8 cellular contexts compared by ENCODE assay signal in the genomic region with DNA sequence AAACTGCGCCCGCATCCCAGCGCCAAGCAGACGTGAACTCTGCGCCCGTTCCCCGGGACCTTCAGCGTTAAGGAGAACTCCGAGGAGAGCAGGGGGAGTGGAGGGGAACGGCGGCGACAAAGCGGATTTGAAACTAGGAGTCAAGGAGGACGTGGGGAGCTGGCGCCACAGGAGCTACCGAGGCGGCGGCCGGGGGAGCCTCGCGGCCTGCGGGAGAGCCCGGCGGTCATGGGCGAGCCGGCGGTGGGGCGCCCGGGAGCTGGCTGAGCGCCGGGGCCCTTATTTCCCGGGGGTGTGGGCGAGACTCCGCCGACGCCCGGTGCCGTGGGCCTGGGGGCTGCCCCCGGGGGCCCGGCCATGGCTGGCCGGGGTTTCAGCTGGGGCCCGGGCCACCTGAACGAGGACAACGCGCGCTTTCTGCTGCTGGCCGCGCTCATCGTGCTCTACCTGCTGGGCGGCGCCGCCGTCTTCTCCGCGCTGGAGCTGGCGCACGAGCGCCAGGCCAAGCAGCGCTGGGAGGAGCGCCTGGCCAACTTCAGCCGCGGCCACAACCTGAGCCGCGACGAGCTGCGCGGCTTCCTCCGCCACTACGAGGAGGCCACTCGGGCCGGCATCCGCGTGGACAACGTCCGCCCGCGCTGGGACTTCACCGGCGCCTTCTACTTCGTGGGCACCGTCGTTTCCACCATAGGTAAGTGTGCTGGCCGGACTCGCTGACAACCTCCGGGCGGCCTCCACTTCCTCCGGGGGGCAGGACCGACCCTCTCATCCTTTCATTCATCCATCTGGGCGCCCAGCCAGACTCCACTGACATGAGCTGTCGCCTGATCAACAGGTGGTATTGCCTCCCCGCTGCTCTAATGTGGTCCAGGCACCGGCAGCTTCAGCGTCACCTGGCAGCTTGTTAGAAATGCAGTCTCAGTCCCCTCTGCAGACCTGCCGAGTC. TPM values are rescaled to one million over a fixed set of nuclear protein-coding genes. Genes with fewer than 3 reads are reported as not detected.
DNase-seq lines count a peak whose midpoint lies in the region; ATAC-seq, FAIRE-seq and TF ChIP-seq lines count a peak whose summit lies in the region.

TSS of gene KCNK13 (plus strand) at position 146 of the 946 bp plus-strand sequence. CDS start at position 358, 212 bp downstream.

- H3K27me3 Mint-ChIP-seq in mesothelial cell of epicardium (ENCODE audit: low read depth) = peaks cover 90% of the 10 kb centered on the region

- peak within 1 kb of the TSS; percentile 71 for H3K4me3 Mint-ChIP-seq in mesothelial cell of epicardium

- CTCF ChIA-PET in A673 (lab: Charles Lee) = interaction anchor here (0.5 to 0.7 kb wide), 3 partner anchors 76 to 125 kb away, joined by 4 to 6 read pairs (median 4); no protein-coding TSS in a partner anchor

- POLR2A ChIA-PET in A673 (lab: Charles Lee; ENCODE audit: low non-redundant PET) = no interaction called here

- FAIRE-seq in urothelium cell line (lab: Jason Lieb, UNC) = no peak

- H3K9ac ChIP-seq in duodenal mucosa (ENCODE audit: low read depth in 1 of 2, low read length in 2 of 2) = no peak within 1 kb of the TSS

- H3K4me1 Mint-ChIP-seq in mesothelial cell of epicardium = peaks cover 11% of the 10 kb centered on the region

- H3K36me3 ChIP-seq in A673 (ENCODE audit: insufficient read depth, low read length, poor library complexity, severe bottlenecking) (no peaks in the 10 kb centered on the region), H7 (replicated peaks; ENCODE audit: control insufficient read depth, insufficient read depth, low read length) (no peaks in the 10 kb centered on the region), Peyer's patch (no peaks in the 10 kb centered on the region), duodenal mucosa (ENCODE audit: control insufficient read depth in 1 of 2, insufficient read depth in 2 of 2, low read length in 2 of 2) (no peaks in the 10 kb centered on the region)

- no peak within 1 kb of the TSS for H3K27ac Mint-ChIP-seq in mesothelial cell of epicardium

- H3K4me3 ChIP-seq in A673 (ENCODE audit: low read depth, low read length, poor library complexity, severe bottlenecking) = peak within 1 kb of the TSS; percentile 49
- peak within 1 kb of the TSS; percentile 58 for H3K4me3 ChIP-seq in H7 (ENCODE audit: insufficient read depth, low read depth, low read length)
- H3K4me3 ChIP-seq in Peyer's patch = peak within 1 kb of the TSS; percentile 28 to 55 (median 45)
- H3K4me3 ChIP-seq in duodenal mucosa (ENCODE audit: low read depth in 1 of 2, low read length in 2 of 2) = peak within 1 kb of the TSS; percentile 53 to 54

- H3K9me3 ChIP-seq in A673 (ENCODE audit: low read depth, low read length, poor library complexity, severe bottlenecking) = no peaks in the 10 kb centered on the region
- H3K9me3 ChIP-seq in Peyer's patch = no peaks in the 10 kb centered on the region
- H3K9me3 ChIP-seq in duodenal mucosa (ENCODE audit: control insufficient read depth in 1 of 2, low read length in 2 of 2) = no peaks in the 10 kb centered on the region

- H3K27me3 ChIP-seq in A673 (replicated peaks; ENCODE audit: insufficient read depth, low read depth, low read length, poor library complexity) (peaks cover 80% of the 10 kb centered on the region), H7 (ENCODE audit: control insufficient read depth, insufficient read depth, low read length) (peaks cover 61% of the 10 kb centered on the region), Peyer's patch (peaks cover 0 to 19% of the 10 kb centered on the region in 2 donors), duodenal mucosa (ENCODE audit: control insufficient read depth in 1 of 2, insufficient read depth in 2 of 2, low read length in 2 of 2) (peaks cover 43 to 46% of the 10 kb centered on the region in 2 donors)

- intact Hi-C loops in A673 (cut with micrococcal nuclease; ENCODE audit: unreplicated experiment) = loop anchor here (2.0 kb wide), 1 partner anchor 89 kb away; no protein-coding TSS in a partner anchor

- H3K36me3 Mint-ChIP-seq in mesothelial cell of epicardium = peaks cover 5% of the 10 kb centered on the region

- no peak for TF ChIP-seq POLR2A in Peyer's patch (IDR thresholded peaks at IDR 0.05)

- H3K4me1 ChIP-seq in A673 (ENCODE audit: insufficient read depth, low read length, poor library complexity, severe bottlenecking) (peaks cover 18% of the 10 kb centered on the region), Peyer's patch (peaks cover 0 to 27% (median 15%) of the 10 kb centered on the region in 4 donors), duodenal mucosa (ENCODE audit: control insufficient read depth in 1 of 2, insufficient read depth in 2 of 2, low read length in 2 of 2) (peaks cover 8 to 20% of the 10 kb centered on the region in 2 donors)

- ATAC-seq in GM19328 (IDR thresholded peaks at IDR 0.05; ENCODE audit: unreplicated experiment) = no peak

- no peak for TF ChIP-seq CTCF in A673 (conservative IDR thresholded peaks at IDR 0.05; ENCODE audit: low read depth, low read length)
- TF ChIP-seq CTCF in Peyer's patch (IDR thresholded peaks at IDR 0.05) = no peak
- TF ChIP-seq CTCF in mesothelial cell of epicardium (IDR thresholded peaks at IDR 0.05; ENCODE audit: unreplicated experiment) = no peak

- no TSS peak for BruUV-seq in A673 (replicated peaks; lab: Mats Ljungman, UMichigan)

- H3K9me3 Mint-ChIP-seq in mesothelial cell of epicardium = peaks cover 13% of the 10 kb centered on the region

- H3K27ac ChIP-seq in A673 (ENCODE audit: low read depth, low read length, poor library complexity, severe bottlenecking) (no peak within 1 kb of the TSS), Peyer's patch (no peak within 1 kb of the TSS), duodenal mucosa (ENCODE audit: low read depth, low read length) (no peak within 1 kb of the TSS)

- DNase-seq in A673 (ENCODE audit: low spot score) (peak; percentile 28), H7 (peak; percentile 75), Peyer's patch (no peak), mesothelial cell of epicardium (ENCODE audit: low spot score in 2 of 2, unreplicated experiment in 2 of 2) (peak in 1 of 2 experiments; percentile 48), urothelium cell line (ENCODE audit: low spot score) (no peak), pons (ENCODE audit: low spot score) (no peak)

RNA-seq across cellular contexts. Expression of gene KCNK13, which starts in this region (rescaled TPM):
- 0.11 TPM in 1 of 2 replicates, not detected in the other for total RNA-seq in A673 (2021)
- 0.07 and 0.28 TPM in 2 replicates for total RNA-seq in H7 (2014; rRNA removed; shearing (Covaris generic))
- not detected for total RNA-seq in Peyer's patch
- total RNA-seq in mesothelial cell of epicardium = not detected in 3 replicates

Comparison
In these comparisons a context has a peak if more than half of its experiments do, and no peak if none do; other contexts are left out.
1. Peak in DNase-seq and H3K4me3 ChIP-seq in A673; RNA of the gene not detected or under 1 TPM.
2. Peak in DNase-seq and H3K4me3 ChIP-seq in H7; RNA of the gene not detected or under 1 TPM.